23 cellular contexts compared by ENCODE assay signal in the genomic region with DNA sequence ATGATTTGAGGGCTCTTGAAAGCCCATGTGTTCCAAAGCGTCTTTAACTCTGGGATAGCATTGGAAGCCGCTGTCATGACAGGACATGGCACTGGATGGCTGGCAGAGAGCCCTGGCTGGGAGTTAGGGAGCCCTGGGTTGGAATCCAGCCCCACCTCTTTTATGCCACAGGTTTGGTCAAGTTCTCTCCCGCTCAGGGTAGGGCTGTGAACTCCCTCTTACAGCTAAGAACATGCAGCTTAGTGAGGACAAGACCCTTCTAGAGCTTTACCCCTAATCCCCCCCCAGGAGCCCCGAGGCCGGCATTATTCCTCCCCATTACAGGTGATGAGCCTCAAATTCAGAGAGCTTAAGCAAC. TPM values are rescaled to one million over a fixed set of nuclear protein-coding genes. Genes with fewer than 3 reads are reported as not detected.
A peak's percentile ranks its signal among the peaks of the same experiment; 100 is the strongest.
DNase-seq lines count a peak whose midpoint lies in the region; ATAC-seq and TF ChIP-seq lines count a peak whose summit lies in the region.
"Had no signal": no experiment of that assay in that cellular context is flagged by ENCODE, and none has a peak within 500 bp of the region (broad histone marks: within the 10 kb centered on the region; RNA-seq: fewer than 3 reads in every experiment).

No MANE protein-coding gene starts in this region.

- H3K27ac ChIP-seq in SK-N-SH (ENCODE audit: low read depth in 2 of 2, low read length in 1 of 2) (no peak overlapping the region), endodermal cell (ENCODE audit: low read depth, low read length) (no peak overlapping the region), neural progenitor cell (no peak overlapping the region)
- H3K27ac ChIP-seq: 22Rv1, parathyroid adenoma had no signal

- H3K4me2 ChIP-seq in SK-N-SH (peak overlapping the region; percentile 37; the same call in 1 of the 2 replicates), neural progenitor cell (no peak overlapping the region)

- no peaks in the 10 kb centered on the region for H3K9me3 ChIP-seq in SK-N-SH
- no peaks in the 10 kb centered on the region for H3K9me3 ChIP-seq in endodermal cell (ENCODE audit: control insufficient read depth, low read length)
- H3K9me3 ChIP-seq in neural progenitor cell (ENCODE audit: low read depth) = no peaks in the 10 kb centered on the region

- TF ChIP-seq CTCF in SK-N-SH (IDR thresholded peaks at IDR 0.05) (no peak), endodermal cell (conservative IDR thresholded peaks at IDR 0.05) (no peak), neural progenitor cell (IDR thresholded peaks at IDR 0.05) (no peak)

- ATAC-seq in SK-N-SH treated with all-trans-retinoic acid at 6 μM for 48 hours (no peak), HG03520 (IDR thresholded peaks at IDR 0.05; ENCODE audit: unreplicated experiment) (no peak), GM19455 (IDR thresholded peaks at IDR 0.05; ENCODE audit: unreplicated experiment) (no peak)
- ATAC-seq: activated T-helper 17 cell treated with anti-CD3 and anti-CD28 coated beads, Interleukin-2, amount 50 U/mL, for 72 hours; stimulated activated memory B cell treated with anti-CD40 and anti-IgM and Interleukin-4, amounts not matched to agents 10 μg/mL and 1 μg/mL and 100 μg/mL, for 72 hours had no signal

- H3K27me3 Mint-ChIP-seq in endodermal cell (ENCODE audit: insufficient read depth) = no peaks in the 10 kb centered on the region
- H3K27me3 Mint-ChIP-seq in neural progenitor cell (ENCODE audit: insufficient read depth, low read depth) = no peaks in the 10 kb centered on the region

- H3K4me3 ChIP-seq in SK-N-SH (ENCODE audit: low read depth in 2 of 2, low read length in 1 of 2) (no peak overlapping the region), endodermal cell (ENCODE audit: low read length) (no peak overlapping the region), neural progenitor cell (no peak overlapping the region)

- no peak overlapping the region for H3K4me3 Mint-ChIP-seq in endodermal cell
- H3K4me3 Mint-ChIP-seq in neural progenitor cell = no peak overlapping the region
- H3K4me3 Mint-ChIP-seq: activated naive CD8-positive, alpha-beta T cell treated with anti-CD3 and anti-CD28 coated beads for 36 hours; activated T-helper 17 cell treated with anti-CD3 and anti-CD28 coated beads, Interleukin-2, amount 50 U/mL, for 72 hours; stimulated activated memory B cell treated with anti-CD40 and anti-IgM and Interleukin-4, amounts not matched to agents 10 μg/mL and 1 μg/mL and 100 μg/mL, for 72 hours had no signal

- DNase-seq in SK-N-SH = no peak
- DNase-seq in endodermal cell = no peak
- no peak for DNase-seq in neural progenitor cell (ENCODE audit: low spot score)
- DNase-seq in epidermal melanocyte (ENCODE audit: insufficient read length, low spot score) = no peak
- DNase-seq in NCI-H82 treated with DMSO at 0.1 percent for 48 hours (lab: John Stamatoyannopoulos, UW; ENCODE audit: unreplicated experiment) = no peak
- DNase-seq: activated CD4-positive, alpha-beta T cell treated with anti-CD3 and anti-CD28 coated beads for 48 hours; activated naive CD8-positive, alpha-beta T cell treated with anti-CD3 and anti-CD28 coated beads for 36 hours; DMS79; GOT3; head of caudate nucleus; naive B cell; NCI-H1105 treated with DMSO at 0.1 percent for 48 hours; NCI-H446 treated with DMSO at 0.1 percent for 48 hours; stimulated activated CD4-positive, alpha-beta T cell treated with anti-CD3 and anti-CD28 coated beads, Interleukin-1b, Interleukin-23, amount 100 ng/mL, for 48 hours; SW 1271 had no signal

- H3K27ac Mint-ChIP-seq in endodermal cell (peak overlapping the region; percentile 66), neural progenitor cell (peak overlapping the region; percentile 87)
- H3K27ac Mint-ChIP-seq: activated naive CD8-positive, alpha-beta T cell treated with anti-CD3 and anti-CD28 coated beads for 36 hours; activated T-helper 17 cell treated with anti-CD3 and anti-CD28 coated beads, Interleukin-2, amount 50 U/mL, for 72 hours; stimulated activated memory B cell treated with anti-CD40 and anti-IgM and Interleukin-4, amounts not matched to agents 10 μg/mL and 1 μg/mL and 100 μg/mL, for 72 hours had no signal

- peaks cover 29% of the 10 kb centered on the region for H3F3A ChIP-seq in SK-N-SH (replicated peaks; ENCODE audit: insufficient read depth)
- H3F3A ChIP-seq in neural progenitor cell (ENCODE audit: low read depth) = peaks cover 24% of the 10 kb centered on the region

- TF ChIP-seq RAD21 in SK-N-SH (IDR thresholded peaks at IDR 0.05; ENCODE audit: low read length) = no peak

- H3K27me3 ChIP-seq in SK-N-SH (ENCODE audit: insufficient read depth) (no peaks in the 10 kb centered on the region), endodermal cell (ENCODE audit: control insufficient read depth, insufficient read depth, low read length, poor library complexity, severe bottlenecking) (no peaks in the 10 kb centered on the region), neural progenitor cell (no peaks in the 10 kb centered on the region)

- no peak for TF ChIP-seq EP300 in SK-N-SH (IDR thresholded peaks at IDR 0.05; ENCODE audit: borderline replicate concordance in 1 of 2, low read depth in 1 of 2, low read length in 1 of 2)

- no peaks in the 10 kb centered on the region for H3K79me2 ChIP-seq in SK-N-SH (ENCODE audit: insufficient read depth)
- H3K79me2 ChIP-seq in neural progenitor cell (ENCODE audit: low read depth) = no peaks in the 10 kb centered on the region
- H3K79me2 ChIP-seq: parathyroid adenoma had no signal

- H4K20me1 ChIP-seq in SK-N-SH (ENCODE audit: insufficient read depth) (no peaks in the 10 kb centered on the region), neural progenitor cell (ENCODE audit: low read depth) (no peaks in the 10 kb centered on the region)

- CTCF ChIA-PET in SK-N-SH (lab: Yijun Ruan, JAX) = interaction anchor here (1.1 to 3.3 kb wide), 7 partner anchors 21 to 47 kb away, joined by 3 to 22 read pairs (median 3); a partner anchor contains a TSS

- POLR2A ChIA-PET in SK-N-SH (lab: Yijun Ruan, JAX) = no interaction called here

- H3K9me3 Mint-ChIP-seq in endodermal cell (no peaks in the 10 kb centered on the region), neural progenitor cell (no peaks in the 10 kb centered on the region)
- H3K9me3 Mint-ChIP-seq: activated naive CD8-positive, alpha-beta T cell treated with anti-CD3 and anti-CD28 coated beads for 36 hours; activated T-helper 17 cell treated with anti-CD3 and anti-CD28 coated beads, Interleukin-2, amount 50 U/mL, for 72 hours; naive B cell; stimulated activated memory B cell treated with anti-CD40 and anti-IgM and Interleukin-4, amounts not matched to agents 10 μg/mL and 1 μg/mL and 100 μg/mL, for 72 hours had no signal

- peaks cover 5% of the 10 kb centered on the region for H3K36me3 Mint-ChIP-seq in endodermal cell (ENCODE audit: low read depth)
- no peaks in the 10 kb centered on the region for H3K36me3 Mint-ChIP-seq in neural progenitor cell
- H3K36me3 Mint-ChIP-seq: activated naive CD8-positive, alpha-beta T cell treated with anti-CD3 and anti-CD28 coated beads for 36 hours; stimulated activated memory B cell treated with anti-CD40 and anti-IgM and Interleukin-4, amounts not matched to agents 10 μg/mL and 1 μg/mL and 100 μg/mL, for 72 hours had no signal

- peaks cover 8 to 25% of the 10 kb centered on the region in 2 experiments; a peak in 3 of 4 replicates for H3K4me1 ChIP-seq in SK-N-SH (ENCODE audit: control insufficient read depth in 1 of 2, insufficient read depth in 2 of 2, low read depth in 1 of 2, low read length in 1 of 2)
- peaks cover 12% of the 10 kb centered on the region for H3K4me1 ChIP-seq in endodermal cell (ENCODE audit: control insufficient read depth, insufficient read depth, low read length)
- peaks cover 29% of the 10 kb centered on the region for H3K4me1 ChIP-seq in neural progenitor cell
- H3K4me1 ChIP-seq: parathyroid adenoma had no signal

- H3K9ac ChIP-seq in SK-N-SH = no peak overlapping the region
- no peak overlapping the region for H3K9ac ChIP-seq in endodermal cell (ENCODE audit: extremely low read depth, low read length, poor library complexity, severe bottlenecking)
- H3K9ac ChIP-seq in neural progenitor cell = no peak overlapping the region
- H3K9ac ChIP-seq: parathyroid adenoma had no signal

- H3K36me3 ChIP-seq in SK-N-SH (replicated peaks in 1 of 2; ENCODE audit: control insufficient read depth in 1 of 2, insufficient read depth in 2 of 2, low read length in 1 of 2) = no peaks in the 10 kb centered on the region
- H3K36me3 ChIP-seq in endodermal cell (ENCODE audit: control insufficient read depth, insufficient read depth, low read length) = no peaks in the 10 kb centered on the region
- H3K36me3 ChIP-seq in neural progenitor cell = no peaks in the 10 kb centered on the region

- H3K4me1 Mint-ChIP-seq in endodermal cell = peaks cover 21% of the 10 kb centered on the region
- H3K4me1 Mint-ChIP-seq in neural progenitor cell = peaks cover 53% of the 10 kb centered on the region
- H3K4me1 Mint-ChIP-seq: naive B cell had no signal

- H2AFZ ChIP-seq in SK-N-SH (ENCODE audit: low read depth) = no peak overlapping the region
- no peak overlapping the region for H2AFZ ChIP-seq in neural progenitor cell (replicated peaks)
- H2AFZ ChIP-seq: parathyroid adenoma had no signal

- no peaks in the 10 kb centered on the region for H3K9me2 ChIP-seq in SK-N-SH

- 100% methylated on average over 3 of the region's 5 CpGs for WGBS in SK-N-SH (ENCODE audit: low lambda C conversion rate)
- WGBS in endodermal cell (ENCODE audit: insufficient coverage in 1 of 2, insufficient read length in 1 of 2), 2 experiments = 91 to 95% methylated on average over 4 to 5 of the region's 5 CpGs

RNA-seq across cellular contexts. Expression of a gene that starts 37.2 kb away (rescaled TPM):
- polyA plus RNA-seq in SK-N-SH (2012; rRNA removed) = 4.8 and 7.7 TPM in 2 replicates
- 4.7 and 6.5 TPM in 2 replicates for polyA plus RNA-seq in SK-N-SH (2012; cell fraction: cytosol; rRNA removed)
- polyA plus RNA-seq in SK-N-SH (2012; cell fraction: nucleus; rRNA removed) = 4.8 and 5.3 TPM in 2 replicates
- total RNA-seq in endodermal cell = 10 to 100 TPM; 28.1 to 31.2 TPM
- polyA plus RNA-seq in endodermal cell (2013, experiment 1 of 2) = 8.2 TPM
- 7.8 TPM for polyA plus RNA-seq in endodermal cell (2013, experiment 2 of 2)
- 3.1 and 9.0 TPM in 2 replicates for total RNA-seq in neural progenitor cell (ENCODE audit: low replicate concordance)
- total RNA-seq: activated naive CD8-positive, alpha-beta T cell treated with anti-CD3 and anti-CD28 coated beads for 36 hours; activated T-helper 17 cell treated with anti-CD3 and anti-CD28 coated beads, Interleukin-2, amount 50 U/mL, for 72 hours had no signal

RNA-seq across cellular contexts. Expression of a gene that starts 39.1 kb away (rescaled TPM):
- polyA plus RNA-seq in SK-N-SH (2012; rRNA removed) = not detected in 2 replicates
- polyA plus RNA-seq in SK-N-SH (2012; cell fraction: cytosol; rRNA removed) = not detected in 2 replicates
- not detected in 2 replicates for polyA plus RNA-seq in SK-N-SH (2012; cell fraction: nucleus; rRNA removed)
- total RNA-seq in endodermal cell (not detected), neural progenitor cell (ENCODE audit: low replicate concordance) (not detected in 2 replicates)
- polyA plus RNA-seq in endodermal cell (2013, experiment 1 of 2) = not detected
- polyA plus RNA-seq in endodermal cell (2013, experiment 2 of 2) = not detected
- total RNA-seq: activated naive CD8-positive, alpha-beta T cell treated with anti-CD3 and anti-CD28 coated beads for 36 hours; activated T-helper 17 cell treated with anti-CD3 and anti-CD28 coated beads, Interleukin-2, amount 50 U/mL, for 72 hours; liver had no signal
- polyA plus RNA-seq: liver had no signal

RNA-seq across cellular contexts. Expression of a gene that starts 43.0 kb away (rescaled TPM):
- 1.2 and 1.4 TPM in 2 replicates for polyA plus RNA-seq in SK-N-SH (2012; rRNA removed)
- polyA plus RNA-seq in SK-N-SH (2012; cell fraction: cytosol; rRNA removed) = 0.63 and 1.1 TPM in 2 replicates
- polyA plus RNA-seq in SK-N-SH (2012; cell fraction: nucleus; rRNA removed) = 5.8 and 7.7 TPM in 2 replicates
- total RNA-seq in endodermal cell (100 to 1,000 TPM; 168 to 206 TPM), neural progenitor cell (ENCODE audit: low replicate concordance) (302 and 313 TPM in 2 replicates)
- polyA plus RNA-seq in endodermal cell (2013, experiment 1 of 2) = 47.4 TPM
- polyA plus RNA-seq in endodermal cell (2013, experiment 2 of 2) = 49.5 TPM

RNA-seq across cellular contexts. Expression of a gene that starts 47.6 kb away (rescaled TPM):
- 5,012 and 5,348 TPM in 2 replicates for polyA plus RNA-seq in SK-N-SH (2012; rRNA removed)
- 4,799 and 5,551 TPM in 2 replicates for polyA plus RNA-seq in SK-N-SH (2012; cell fraction: cytosol; rRNA removed)
- polyA plus RNA-seq in SK-N-SH (2012; cell fraction: nucleus; rRNA removed) = 922 and 958 TPM in 2 replicates
- total RNA-seq in endodermal cell = 1,000 to 10,000 TPM; 1,507 to 1,578 TPM
- 1,782 TPM for polyA plus RNA-seq in endodermal cell (2013, experiment 1 of 2)
- 1,780 TPM for polyA plus RNA-seq in endodermal cell (2013, experiment 2 of 2)
- total RNA-seq in neural progenitor cell (ENCODE audit: low replicate concordance) = 2,408 and 2,553 TPM in 2 replicates

RNA-seq across cellular contexts. Expression of a gene that starts 47.8 kb away (rescaled TPM):
- 69.6 and 73.1 TPM in 2 replicates for polyA plus RNA-seq in SK-N-SH (2012; rRNA removed)
- polyA plus RNA-seq in SK-N-SH (2012; cell fraction: cytosol; rRNA removed) = 80.8 and 100 TPM in 2 replicates
- 72.6 and 77.5 TPM in 2 replicates for polyA plus RNA-seq in SK-N-SH (2012; cell fraction: nucleus; rRNA removed)
- total RNA-seq in endodermal cell (10 to 100 TPM; 50.9 to 51.4 TPM), neural progenitor cell (ENCODE audit: low replicate concordance) (24.0 and 26.2 TPM in 2 replicates)
- 34.2 TPM for polyA plus RNA-seq in endodermal cell (2013, experiment 1 of 2)
- 34.9 TPM for polyA plus RNA-seq in endodermal cell (2013, experiment 2 of 2)
